ENCODE assay signal across 18 cellular contexts in genomic region chr5:2562036-2562435, GRCh38.
"Had no signal": no experiment of that assay in that cellular context is flagged by ENCODE, and none has a peak within 500 bp of the region (broad histone marks: within the 10 kb centered on the region; RNA-seq: fewer than 3 reads in every experiment).

No MANE protein-coding gene starts in this region.

- DNase-seq: KBM-7, NCI-H1092, NCI-H1105 treated with DMSO at 0.1 percent for 48 hours, NCI-H1417 treated with DMSO at 0.1 percent for 48 hours, NCI-H187, NCI-H2029, NCI-H2081 treated with DMSO at 0.1 percent for 48 hours, NCI-H2171, NCI-H226, NCI-H446, NCI-H510A, NCI-H524 treated with DMSO at 0.1 percent for 48 hours, NCI-H69, NCI-H774, SHP77, SK-N-SH had no signal

- H3K9me3 ChIP-seq: SK-N-SH had no signal

- H3K27ac ChIP-seq: HL-60, RWPE1 had no signal
